ENCODE assay signal across 8 cellular contexts in genomic region chr16:83458612-83459011, GRCh38.
DNase-seq lines count a peak whose midpoint lies in the region; ATAC-seq and TF ChIP-seq lines count a peak whose summit lies in the region.
"Had no signal": no experiment of that assay in that cellular context is flagged by ENCODE, and none has a peak within 500 bp of the region (broad histone marks: within the 10 kb centered on the region; RNA-seq: fewer than 3 reads in every experiment).

No MANE protein-coding gene starts in this region.

- no peak overlapping the region for H3K27ac Mint-ChIP-seq in nephron progenitor cell

- peaks cover 1% of the 10 kb centered on the region for H3K4me1 Mint-ChIP-seq in nephron progenitor cell

- H3K4me3 Mint-ChIP-seq in nephron progenitor cell, result no peak overlapping the region

- peaks cover 6% of the 10 kb centered on the region for H3K27me3 Mint-ChIP-seq in nephron progenitor cell (ENCODE audit: low read depth, poor library complexity)

- no peaks in the 10 kb centered on the region for H3K9me3 Mint-ChIP-seq in nephron progenitor cell

- H3K36me3 Mint-ChIP-seq in nephron progenitor cell (ENCODE audit: low read depth), result no peaks in the 10 kb centered on the region

- no peak for TF ChIP-seq CTCF in NB4 (IDR thresholded peaks at IDR 0.05; ENCODE audit: low read depth, low read length)
- TF ChIP-seq CTCF in nephron progenitor cell (IDR thresholded peaks at IDR 0.05), result no peak

- TF ChIP-seq POLR2A in NB4 (IDR thresholded peaks at IDR 0.05; ENCODE audit: extremely low read depth, insufficient read length), result no peak

- peak; percentile 89 for ATAC-seq in GM19035 (IDR thresholded peaks at IDR 0.05; ENCODE audit: unreplicated experiment)
- ATAC-seq in HG02798 (IDR thresholded peaks at IDR 0.05; ENCODE audit: poor library complexity, unreplicated experiment), result peak; percentile 82

- DNase-seq in NB4 (ENCODE audit: low read depth) (peak; percentile 6), skeletal muscle cell (ENCODE audit: low read depth) (peak; percentile 48), NCI-H2196 (lab: John Stamatoyannopoulos, UW; ENCODE audit: unreplicated experiment) (no peak), nephron progenitor cell (no peak), HuH-7.5 (ENCODE audit: low spot score) (no peak)
- DNase-seq: activated CD4-positive, alpha-beta T cell treated with anti-CD3 and anti-CD28 coated beads for 1 hour had no signal

- no peak overlapping the region for H3K4me3 ChIP-seq in NB4 (ENCODE audit: low read depth, low read length)
- no peak overlapping the region for H3K4me3 ChIP-seq in skeletal muscle cell (ENCODE audit: low read depth, low read length)

Comparison
In these comparisons a context has a peak if more than half of its experiments do, and no peak if none do; other contexts are left out.
1. DNase-seq: peak in NB4 (single experiment) and skeletal muscle cell (single experiment); none in NCI-H2196 (single experiment), nephron progenitor cell (single experiment) and HuH-7.5 (single experiment).